8 cellular contexts compared by ENCODE assay signal in genomic region chr6:27156874-27157460, GRCh38.
DNase-seq lines count a peak whose midpoint lies in the region; ATAC-seq and TF ChIP-seq lines count a peak whose summit lies in the region.

No MANE protein-coding gene starts in this region.

- H3K36me3 ChIP-seq in SJSA1: no peaks in the 10 kb centered on the region
- no peaks in the 10 kb centered on the region for H3K36me3 ChIP-seq in skeletal muscle tissue (ENCODE audit: control insufficient read depth in 3 of 3, insufficient read depth in 3 of 3, low read length in 3 of 3)

- peak overlapping the region; percentile 48 to 51 (median 51) for H3K9ac ChIP-seq in skeletal muscle tissue (ENCODE audit: low read depth in 1 of 3, low read length in 3 of 3)

- no peak for TF ChIP-seq CTCF in foreskin keratinocyte (conservative IDR thresholded peaks at IDR 0.05)

- 0 out of 2 replicates have a peak, but pooled peaks cover 3% of the 10 kb centered on the region for H3K4me1 ChIP-seq in SJSA1 (replicated peaks)
- no peaks in the 10 kb centered on the region for H3K4me1 ChIP-seq in foreskin keratinocyte
- peaks cover 6 to 11% (median 10%) of the 10 kb centered on the region in 3 donors for H3K4me1 ChIP-seq in skeletal muscle tissue (ENCODE audit: control insufficient read depth in 3 of 3, insufficient read depth in 3 of 3, low read length in 3 of 3)

- H3K4me3 ChIP-seq in SJSA1: peak overlapping the region; percentile 36
- peak overlapping the region; percentile 49 to 70 (median 61) for H3K4me3 ChIP-seq in skeletal muscle tissue (ENCODE audit: low read length in 3 of 3)

- H3K27me3 ChIP-seq in SJSA1 (replicated peaks): no peaks in the 10 kb centered on the region
- no peaks in the 10 kb centered on the region for H3K27me3 ChIP-seq in foreskin keratinocyte
- H3K27me3 ChIP-seq in skeletal muscle tissue (ENCODE audit: control insufficient read depth in 3 of 3, insufficient read depth in 3 of 3, low read length in 3 of 3): peaks cover 0 to 8% (median 0%) of the 10 kb centered on the region in 3 donors

- ATAC-seq in foreskin keratinocyte: peak; percentile 22

- H3K27ac ChIP-seq in SJSA1 (no peak overlapping the region), foreskin keratinocyte (no peak overlapping the region), skeletal muscle tissue (ENCODE audit: low read depth, low read length) (no peak overlapping the region)

- H3K9me3 ChIP-seq in SJSA1 (replicated peaks): no peaks in the 10 kb centered on the region
- no peaks in the 10 kb centered on the region for H3K9me3 ChIP-seq in skeletal muscle tissue (ENCODE audit: control insufficient read depth in 3 of 3, low read length in 3 of 3)

- peak; percentile 40 for DNase-seq in NCI-H2171 treated with DMSO at 0.1 percent for 48 hours (lab: John Stamatoyannopoulos, UW)
- no peak for DNase-seq in NCI-H2171 (lab: John Stamatoyannopoulos, UW)
- DNase-seq in SJSA1 (ENCODE audit: low read depth in 1 of 2, low spot score in 2 of 2): no peak
- no peak for DNase-seq in foreskin keratinocyte
- no peak for DNase-seq in COLO829 (ENCODE audit: low spot score)
- no peak for DNase-seq in AG08395 (ENCODE audit: low spot score)
- DNase-seq in NCI-H187 (lab: John Stamatoyannopoulos, UW): no peak
